Comparison of ENCODE assay signal across 1 cellular context in genomic region chr19:18091217-18091608, GRCh38.
A peak's percentile ranks its signal among the peaks of the same experiment; 100 is the strongest.
TF ChIP-seq lines count a peak whose summit lies in the region.

No MANE protein-coding gene starts in this region.

TF ChIP-seq in K562, 482 proteins besides CTCF, POLR2A, EP300 and RAD21 (continued from another document and continues in another):
- TF ChIP-seq THRB (CRISPR knock-in tag; conservative IDR thresholded peaks at IDR 0.05) (no peak), ASH1L (IDR thresholded peaks at IDR 0.05; ENCODE audit: borderline replicate concordance, low read depth, partially characterized antibody) (no peak), ZNF592 (IDR thresholded peaks at IDR 0.05) (peak; percentile 82), ZNF707 (CRISPR knock-in tag; conservative IDR thresholded peaks at IDR 0.05) (no peak), SAFB (IDR thresholded peaks at IDR 0.05; ENCODE audit: borderline replicate concordance, low read depth, low read length) (no peak), HSF4 (CRISPR knock-in tag; IDR thresholded peaks at IDR 0.05; ENCODE audit: borderline replicate concordance) (no peak), EGR1 (conservative IDR thresholded peaks at IDR 0.05) (peak; percentile 72), MLX (CRISPR knock-in tag; conservative IDR thresholded peaks at IDR 0.05) (no peak), MCM5 (IDR thresholded peaks at IDR 0.05; ENCODE audit: low read depth) (no peak), CBFA2T2 (conservative IDR thresholded peaks at IDR 0.05) (peak; percentile 33; the same call in 1 of the 2 replicates), NCOA6 (IDR thresholded peaks at IDR 0.05) (no peak), POLR2G (IDR thresholded peaks at IDR 0.05; ENCODE audit: low read depth, low read length) (peak; percentile 58; the same call in 1 of the 2 replicates), PCBP2 (IDR thresholded peaks at IDR 0.05; ENCODE audit: low read depth, low read length, poor library complexity, severe bottlenecking) (no peak), ZNF507 (tag; conservative IDR thresholded peaks at IDR 0.05) (no peak), SIRT6 (IDR thresholded peaks at IDR 0.05; ENCODE audit: low read depth, low read length) (no peak), ZNF324 (CRISPR knock-in tag; IDR thresholded peaks at IDR 0.05) (no peak), MYC (IDR thresholded peaks at IDR 0.05; ENCODE audit: low read depth, low read length) (no peak), MYC (CRISPR knock-in tag; IDR thresholded peaks at IDR 0.05; ENCODE audit: borderline replicate concordance, low read depth) (no peak), EZH2 (IDR thresholded peaks at IDR 0.05; ENCODE audit: borderline replicate concordance, low read depth, low read length) (no peak), NCOA2 (IDR thresholded peaks at IDR 0.05; ENCODE audit: partially characterized antibody in 2 of 2) (no peak), ZNF121 (CRISPR knock-in tag; conservative IDR thresholded peaks at IDR 0.05) (no peak), ZNF263 (CRISPR knock-in tag; IDR thresholded peaks at IDR 0.05; ENCODE audit: borderline replicate concordance) (no peak), NONO (IDR thresholded peaks at IDR 0.05; ENCODE audit: low read depth in 2 of 2, low read length in 1 of 2) (no peak), EWSR1 (IDR thresholded peaks at IDR 0.05; ENCODE audit: borderline replicate concordance, low read depth, partially characterized antibody) (no peak), ZNF639 (CRISPR knock-in tag; conservative IDR thresholded peaks at IDR 0.05 in 1 of 2, IDR thresholded peaks at IDR 0.05 in 1 of 2) (0 out of 4 replicates have a peak, but pooled peaks of 1 of the 2 experiments have one; percentile 25), NR2F6 (CRISPR knock-in tag; IDR thresholded peaks at IDR 0.05) (no peak), HNRNPK (IDR thresholded peaks at IDR 0.05; ENCODE audit: low read depth, low read length, poor library complexity, severe bottlenecking) (no peak), SLC30A9 (CRISPR knock-in tag; IDR thresholded peaks at IDR 0.05) (no peak), ZNF217 (CRISPR knock-in tag; IDR thresholded peaks at IDR 0.05) (no peak), TEAD4 (IDR thresholded peaks at IDR 0.05; ENCODE audit: low read length) (no peak), TEAD4 (CRISPR knock-in tag; IDR thresholded peaks at IDR 0.05; ENCODE audit: borderline replicate concordance) (no peak), ZNF347 (CRISPR knock-in tag; IDR thresholded peaks at IDR 0.05; ENCODE audit: low read depth) (no peak), CBFA2T3 (IDR thresholded peaks at IDR 0.05) (peak; percentile 59), PURB (CRISPR knock-in tag; IDR thresholded peaks at IDR 0.05; ENCODE audit: low read depth) (no peak), MITF (IDR thresholded peaks at IDR 0.05) (no peak), THAP7 (CRISPR knock-in tag; IDR thresholded peaks at IDR 0.05) (no peak), RBM22 (IDR thresholded peaks at IDR 0.05; ENCODE audit: low read depth, low read length, poor library complexity, severe bottlenecking) (no peak), ZC3H8 (IDR thresholded peaks at IDR 0.05) (no peak), LEF1 (IDR thresholded peaks at IDR 0.05) (peak; percentile 26; the same call in 1 of the 2 replicates), ZNF165 (CRISPR knock-in tag; IDR thresholded peaks at IDR 0.05; ENCODE audit: borderline replicate concordance) (no peak), NFRKB (IDR thresholded peaks at IDR 0.05; ENCODE audit: low read depth) (0 out of 2 replicates have a peak, but pooled peaks have one; percentile 37), ZBTB49 (CRISPR knock-in tag; IDR thresholded peaks at IDR 0.05; ENCODE audit: borderline replicate concordance) (no peak), RERE (CRISPR knock-in tag; IDR thresholded peaks at IDR 0.05; ENCODE audit: borderline replicate concordance) (no peak), MTA3 (IDR thresholded peaks at IDR 0.05; ENCODE audit: borderline replicate concordance) (no peak)
